In the genomic region with DNA sequence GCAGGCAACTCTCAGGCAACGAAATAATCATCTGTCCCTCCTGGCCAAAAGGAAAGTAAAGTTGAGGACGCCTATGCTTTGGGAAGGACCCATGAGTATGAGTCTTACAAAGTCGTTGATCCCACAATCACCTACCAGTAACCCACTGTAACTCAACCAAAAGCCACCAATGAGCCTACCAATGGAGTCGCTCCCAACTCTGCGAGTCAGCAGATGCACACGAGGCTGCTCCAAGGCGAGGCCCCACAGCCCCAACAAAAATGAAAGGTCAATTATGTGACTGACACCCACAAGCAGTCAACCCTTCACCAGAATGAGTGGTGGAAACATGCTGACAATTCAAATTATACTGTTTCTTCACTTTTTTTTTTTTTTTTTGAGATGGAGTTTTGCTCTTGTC, we compare ENCODE assay signal across 19 cellular contexts. TPM values are rescaled to one million over a fixed set of nuclear protein-coding genes. Genes with fewer than 3 reads are reported as not detected.
"Had no signal": no experiment of that assay in that cellular context is flagged by ENCODE, and none has a peak within 500 bp of the region (broad histone marks: within the 10 kb centered on the region; RNA-seq: fewer than 3 reads in every experiment).

No MANE protein-coding gene starts in this region.

- H3K27ac Mint-ChIP-seq: activated T-cell treated with anti-CD3 and anti-CD28 coated beads, Interleukin-2, amount 50 U/mL, for 24 hours had no signal

- H3K27me3 Mint-ChIP-seq: activated T-cell treated with anti-CD3 and anti-CD28 coated beads, Interleukin-2, amount 50 U/mL, for 24 hours; brain; central memory CD8-positive, alpha-beta T cell had no signal

- H3K4me3 Mint-ChIP-seq: activated T-cell treated with anti-CD3 and anti-CD28 coated beads, Interleukin-2, amount 50 U/mL, for 24 hours; brain; central memory CD8-positive, alpha-beta T cell had no signal

- H3K4me1 Mint-ChIP-seq: brain had no signal

- H3K9me3 Mint-ChIP-seq: activated T-cell treated with anti-CD3 and anti-CD28 coated beads, Interleukin-2, amount 50 U/mL, for 24 hours; brain; central memory CD8-positive, alpha-beta T cell had no signal

- DNase-seq: activated CD4-positive, alpha-beta T cell treated with anti-CD3 and anti-CD28 coated beads, Interleukin-2, amount 50 U/mL, for 1 hour; activated CD4-positive, CD25-positive, alpha-beta regulatory T cell treated with anti-CD3 and anti-CD28 coated beads, Interleukin-2, amount 50 U/mL, for 72 hours; activated gamma-delta T cell treated with Interleukin-2 at 50 U/mL for 16 hours; activated naive CD4-positive, alpha-beta T cell treated with anti-CD3 and anti-CD28 coated beads, Interleukin-2, amount 50 U/mL, for 16 hours; activated T-cell treated with anti-CD3 and anti-CD28 coated beads, Interleukin-2, amount 50 U/mL, for 24 hours; amygdala; MG63; MV-4-11; NCI-H1092 treated with DMSO at 0.1 percent for 48 hours; NCI-H1436; NCI-H187; NCI-H2081; NCI-H524; Right ventricle myocardium superior; SJCRH30; SK-N-SH; T-helper 1 cell had no signal

RNA-seq across cellular contexts. Expression of a gene that starts 21.5 kb away (rescaled TPM):
- total RNA-seq: SJCRH30 had no signal
